In the genomic region with DNA sequence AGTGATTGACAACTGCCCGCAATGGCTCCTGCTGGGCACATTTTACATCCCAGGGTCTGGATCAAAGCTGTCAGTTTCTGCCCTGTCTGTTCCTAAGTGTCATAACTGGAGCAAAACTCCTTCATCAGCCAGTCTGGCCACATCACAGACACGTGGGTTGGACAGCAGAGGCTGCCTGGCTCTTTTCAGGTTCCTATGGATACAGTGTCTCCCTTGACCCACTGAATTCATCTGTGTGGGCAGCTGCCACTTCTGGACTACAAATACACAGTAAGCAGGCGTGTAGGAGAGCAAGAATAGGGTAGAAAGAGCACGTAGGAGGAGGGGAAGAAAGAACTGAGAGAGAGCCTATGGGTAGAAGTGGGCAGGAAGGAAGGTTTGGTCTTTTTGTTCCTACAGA, we compare ENCODE assay signal across 1 cellular context.
TF ChIP-seq lines count a peak whose summit lies in the region.

No MANE protein-coding gene starts in this region.

TF ChIP-seq in HepG2, 621 proteins besides CTCF, POLR2A, EP300 and RAD21:
- no peak for TF ChIP-seq NFYB (CRISPR knock-in tag; IDR thresholded peaks at IDR 0.05)
- TF ChIP-seq SALL1 (CRISPR knock-in tag; IDR thresholded peaks at IDR 0.05), result no peak
- TF ChIP-seq GATA4 (IDR thresholded peaks at IDR 0.05; ENCODE audit: borderline replicate concordance, low read depth), result no peak
- TF ChIP-seq, protein P1, sequence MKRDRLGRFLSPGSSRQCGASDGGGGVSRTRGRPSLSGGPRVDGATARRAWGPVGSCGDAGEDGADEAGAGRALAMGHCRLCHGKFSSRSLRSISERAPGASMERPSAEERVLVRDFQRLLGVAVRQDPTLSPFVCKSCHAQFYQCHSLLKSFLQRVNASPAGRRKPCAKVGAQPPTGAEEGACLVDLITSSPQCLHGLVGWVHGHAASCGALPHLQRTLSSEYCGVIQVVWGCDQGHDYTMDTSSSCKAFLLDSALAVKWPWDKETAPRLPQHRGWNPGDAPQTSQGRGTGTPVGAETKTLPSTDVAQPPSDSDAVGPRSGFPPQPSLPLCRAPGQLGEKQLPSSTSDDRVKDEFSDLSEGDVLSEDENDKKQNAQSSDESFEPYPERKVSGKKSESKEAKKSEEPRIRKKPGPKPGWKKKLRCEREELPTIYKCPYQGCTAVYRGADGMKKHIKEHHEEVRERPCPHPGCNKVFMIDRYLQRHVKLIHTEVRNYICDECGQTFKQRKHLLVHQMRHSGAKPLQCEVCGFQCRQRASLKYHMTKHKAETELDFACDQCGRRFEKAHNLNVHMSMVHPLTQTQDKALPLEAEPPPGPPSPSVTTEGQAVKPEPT (CRISPR knock-in tag; IDR thresholded peaks at IDR 0.05; ENCODE audit: low read depth), result no peak
- TF ChIP-seq MYC (CRISPR knock-in tag; IDR thresholded peaks at IDR 0.05; ENCODE audit: borderline replicate concordance), result no peak
- no peak for TF ChIP-seq JARID2 (CRISPR knock-in tag; IDR thresholded peaks at IDR 0.05; ENCODE audit: insufficient replicate concordance)
- no peak for TF ChIP-seq ZNF607 (CRISPR knock-in tag; IDR thresholded peaks at IDR 0.05; ENCODE audit: borderline replicate concordance)
- no peak for TF ChIP-seq ZBTB44 (CRISPR knock-in tag; IDR thresholded peaks at IDR 0.05)
